22 cellular contexts compared by ENCODE assay signal in the genomic region with DNA sequence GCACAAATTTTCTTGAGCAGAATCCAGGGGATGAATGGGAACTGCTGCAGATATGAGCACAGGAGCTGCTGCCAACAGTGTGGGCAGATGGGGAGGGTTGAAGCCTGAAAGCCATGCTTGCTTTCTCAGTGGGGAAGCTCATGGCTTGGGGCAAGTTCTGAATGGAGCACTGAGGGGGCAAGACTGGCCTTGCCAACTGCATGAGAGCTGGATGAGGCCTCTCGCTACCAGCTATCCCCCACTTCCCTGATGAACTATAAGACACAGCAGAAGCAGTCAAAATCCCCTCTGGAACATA. TPM values are rescaled to one million over a fixed set of nuclear protein-coding genes. Genes with fewer than 3 reads are reported as not detected.
"Had no signal": no experiment of that assay in that cellular context is flagged by ENCODE, and none has a peak within 500 bp of the region (broad histone marks: within the 10 kb centered on the region; RNA-seq: fewer than 3 reads in every experiment).

No MANE protein-coding gene starts in this region.

- H3K27me3 ChIP-seq: ascending aorta, heart left ventricle, left lung, thyroid gland, uterus had no signal

- H3K36me3 ChIP-seq: ascending aorta, gastrocnemius medialis, heart left ventricle, left lung, thyroid gland, uterus had no signal

- H3K4me3 ChIP-seq: ascending aorta, gastrocnemius medialis, heart left ventricle, left lung, mucosa of descending colon, skin epidermis, thyroid gland, uterus had no signal

- ATAC-seq: gastrocnemius medialis; heart left ventricle; left lung; mucosa of descending colon; naive thymus-derived CD4-positive, alpha-beta T cell; right cardiac atrium; stimulated activated naive B cell treated with anti-CD40 and anti-IgM and Interleukin-4, amounts not matched to agents 10 μg/mL and 1 μg/mL and 100 μg/mL, for 72 hours had no signal

- H3K9me3 ChIP-seq: gastrocnemius medialis, thyroid gland had no signal

- H3K27ac ChIP-seq: ascending aorta, epithelial cell of prostate, gastrocnemius medialis, heart left ventricle, left lung, skin epidermis, thyroid gland, uterus had no signal

- H3K4me1 ChIP-seq: ascending aorta, gastrocnemius medialis, thyroid gland, uterus had no signal

- DNase-seq: activated CD4-positive, alpha-beta memory T cell treated with anti-CD3 and anti-CD28 coated beads, Interleukin-2, amount 10 ng/mL, durations not matched to agents 7 days and 5 days; activated CD4-positive, alpha-beta T cell treated with anti-CD3 and anti-CD28 coated beads for 4 hours; activated naive CD4-positive, alpha-beta T cell treated with anti-CD3 and anti-CD28 coated beads, Interleukin-2, amount 10 ng/mL, durations not matched to agents 7 days and 5 days; activated T-cell treated with anti-CD3 and anti-CD28 coated beads, Interleukin-2, amount 50 U/mL, for 24 hours; dermis blood vessel endothelial cell; gastrocnemius medialis; heart left ventricle; left lung; mammary epithelial cell; mucosa of descending colon; naive thymus-derived CD4-positive, alpha-beta T cell; right cardiac atrium; stimulated activated CD4-positive, alpha-beta T cell treated with anti-CD3 and anti-CD28 coated beads, Interleukin-15, amount 100 ng/mL, for 24 hours; stimulated activated CD4-positive, alpha-beta T cell treated with anti-CD3 and anti-CD28 coated beads, Interleukin-4, amount 100 ng/mL, for 1 hour; stimulated activated naive B cell treated with anti-CD40 and anti-IgM and Interleukin-4, amounts not matched to agents 10 μg/mL and 1 μg/mL and 100 μg/mL, for 72 hours; thyroid gland; uterus had no signal

- H3K27ac Mint-ChIP-seq: activated CD4-positive, alpha-beta memory T cell treated with anti-CD3 and anti-CD28 coated beads, Interleukin-2, amount 10 ng/mL, durations not matched to agents 7 days and 5 days; activated naive CD4-positive, alpha-beta T cell treated with anti-CD3 and anti-CD28 coated beads, Interleukin-2, amount 10 ng/mL, durations not matched to agents 7 days and 5 days; activated T-cell treated with anti-CD3 and anti-CD28 coated beads, Interleukin-2, amount 50 U/mL, for 24 hours; stimulated activated naive B cell treated with anti-CD40 and anti-IgM and Interleukin-4, amounts not matched to agents 10 μg/mL and 1 μg/mL and 100 μg/mL, for 72 hours had no signal

- H3K4me3 Mint-ChIP-seq: activated CD4-positive, alpha-beta memory T cell treated with anti-CD3 and anti-CD28 coated beads, Interleukin-2, amount 10 ng/mL, durations not matched to agents 7 days and 5 days; activated naive CD4-positive, alpha-beta T cell treated with anti-CD3 and anti-CD28 coated beads, Interleukin-2, amount 10 ng/mL, durations not matched to agents 7 days and 5 days; activated T-cell treated with anti-CD3 and anti-CD28 coated beads, Interleukin-2, amount 50 U/mL, for 24 hours; naive thymus-derived CD4-positive, alpha-beta T cell; stimulated activated naive B cell treated with anti-CD40 and anti-IgM and Interleukin-4, amounts not matched to agents 10 μg/mL and 1 μg/mL and 100 μg/mL, for 72 hours had no signal

RNA-seq across cellular contexts. Expression of a gene that starts 28.3 kb away (rescaled TPM):
- total RNA-seq: activated CD4-positive, alpha-beta memory T cell treated with anti-CD3 and anti-CD28 coated beads, Interleukin-2, amount 10 ng/mL, durations not matched to agents 7 days and 5 days; ascending aorta; dermis blood vessel endothelial cell; progenitor cell of endocrine pancreas had no signal
- polyA plus RNA-seq: naive thymus-derived CD4-positive, alpha-beta T cell had no signal

RNA-seq across cellular contexts. Expression of a gene that starts 30.0 kb away (rescaled TPM):
- total RNA-seq: activated CD4-positive, alpha-beta memory T cell treated with anti-CD3 and anti-CD28 coated beads, Interleukin-2, amount 10 ng/mL, durations not matched to agents 7 days and 5 days; ascending aorta; chondrocyte; dermis blood vessel endothelial cell; gastrocnemius medialis; heart left ventricle; mammary epithelial cell; mucosa of descending colon; progenitor cell of endocrine pancreas; right cardiac atrium; thyroid gland; uterus had no signal
- polyA plus RNA-seq: mammary epithelial cell; naive thymus-derived CD4-positive, alpha-beta T cell; right cardiac atrium had no signal

RNA-seq across cellular contexts. Expression of a gene that starts 57.2 kb away (rescaled TPM):
- total RNA-seq: ascending aorta, chondrocyte, dermis blood vessel endothelial cell, mucosa of descending colon, progenitor cell of endocrine pancreas, thyroid gland had no signal
